In genomic region chr1:240968864-240969263, GRCh38 we compare ENCODE assay signal across 25 cellular contexts.
"Had no signal": no experiment of that assay in that cellular context is flagged by ENCODE, and none has a peak within 500 bp of the region (broad histone marks: within the 10 kb centered on the region; RNA-seq: fewer than 3 reads in every experiment).

No MANE protein-coding gene starts in this region.

- H3K4me1 ChIP-seq: colonic mucosa, esophagus muscularis mucosa, esophagus squamous epithelium, foreskin keratinocyte, gastrocnemius medialis, gastroesophageal sphincter, heart left ventricle, heart right ventricle had no signal

- H3K27me3 ChIP-seq: colonic mucosa, dorsolateral prefrontal cortex, esophagus squamous epithelium, foreskin keratinocyte, gastrocnemius medialis, heart left ventricle, hepatocyte had no signal

- H3K4me3 Mint-ChIP-seq: dendritic cell treated with granulocyte-macrophage colony-stimulating factor and Interleukin-4, amounts not matched to agents 40 ng/mL and 50 ng/mL, for 4 days; effector memory CD8-positive, alpha-beta T cell had no signal

- H3K36me3 ChIP-seq: colonic mucosa, esophagus muscularis mucosa, esophagus squamous epithelium, gastrocnemius medialis, gastroesophageal sphincter, heart left ventricle, heart right ventricle had no signal

- H3K4me3 ChIP-seq: colonic mucosa, coronary artery, dorsolateral prefrontal cortex, esophagus muscularis mucosa, esophagus squamous epithelium, gastrocnemius medialis, gastroesophageal sphincter, heart left ventricle, heart right ventricle, hepatocyte had no signal

- H3K27ac ChIP-seq: colonic mucosa, coronary artery, dorsolateral prefrontal cortex, epithelial cell of prostate, esophagus muscularis mucosa, esophagus squamous epithelium, foreskin keratinocyte, gastrocnemius medialis, gastroesophageal sphincter, heart left ventricle, heart right ventricle, hepatocyte had no signal

- DNase-seq: colonic mucosa; cortex of kidney; dermis blood vessel endothelial cell; effector CD4-positive, alpha-beta T cell; effector CD8-positive, alpha-beta T cell; effector memory CD4-positive, alpha-beta T cell; effector memory CD8-positive, alpha-beta T cell; erythroblast; esophagus squamous epithelium; foreskin fibroblast; foreskin keratinocyte; foreskin melanocyte; gastrocnemius medialis; glutamatergic neuron; head of caudate nucleus; heart left ventricle; heart right ventricle had no signal

- ATAC-seq: effector memory CD8-positive, alpha-beta T cell; esophagus mucosa; foreskin keratinocyte; gastrocnemius medialis; gastroesophageal sphincter; heart left ventricle; heart right ventricle had no signal

- H3K9me3 ChIP-seq: colonic mucosa, esophagus muscularis mucosa, gastrocnemius medialis, gastroesophageal sphincter, heart left ventricle had no signal

- H3K9me3 Mint-ChIP-seq: dendritic cell treated with granulocyte-macrophage colony-stimulating factor and Interleukin-4, amounts not matched to agents 40 ng/mL and 50 ng/mL, for 4 days had no signal

- H3K79me2 ChIP-seq: hepatocyte had no signal

- H3K27me3 Mint-ChIP-seq: dendritic cell treated with granulocyte-macrophage colony-stimulating factor and Interleukin-4, amounts not matched to agents 40 ng/mL and 50 ng/mL, for 4 days; effector memory CD8-positive, alpha-beta T cell had no signal

- H3K4me2 ChIP-seq: hepatocyte had no signal

- H3K27ac Mint-ChIP-seq: dendritic cell treated with granulocyte-macrophage colony-stimulating factor and Interleukin-4, amounts not matched to agents 40 ng/mL and 50 ng/mL, for 4 days; effector memory CD8-positive, alpha-beta T cell had no signal

- H2AFZ ChIP-seq: hepatocyte had no signal
